8 cellular contexts compared by ENCODE assay signal in genomic region chr7:47576031-47576908, GRCh38. TPM values are rescaled to one million over a fixed set of nuclear protein-coding genes. Genes with fewer than 3 reads are reported as not detected.
A peak's percentile ranks its signal among the peaks of the same experiment; 100 is the strongest.
DNase-seq lines count a peak whose midpoint lies in the region; ATAC-seq and TF ChIP-seq lines count a peak whose summit lies in the region.

No MANE protein-coding gene starts in this region.

- intact Hi-C loops in PC-9 (cut with micrococcal nuclease; ENCODE audit: unreplicated experiment), result loop anchor here (1.0 to 10.0 kb wide), 17 partner anchors 25 to 511 kb away; partner anchors contain the start of gene UPP1

- peak; percentile 22 for DNase-seq in GM12865 (ENCODE audit: low read depth)
- DNase-seq in PC-9, result peak; percentile 98 to 100
- peak; percentile 65 for DNase-seq in fibroblast of the conjunctiva (ENCODE audit: low read depth)
- no peak for DNase-seq in activated effector memory CD4-positive, alpha-beta T cell treated with anti-CD3 and anti-CD28 coated beads, Interleukin-2, amount 50 U/mL, for 16 hours
- no peak for DNase-seq in globus pallidus (ENCODE audit: low spot score)
- DNase-seq in NCI-H524 treated with DMSO at 0.1 percent for 48 hours (lab: John Stamatoyannopoulos, UW), result no peak

- H3K4me1 ChIP-seq in PC-9 (replicated peaks; ENCODE audit: insufficient read depth), result peaks cover 84% of the 10 kb centered on the region
- peaks cover 40% of the 10 kb centered on the region for H3K4me1 ChIP-seq in rectal smooth muscle tissue (ENCODE audit: control insufficient read depth, insufficient read depth, low read length)

- peaks cover 92% of the 10 kb centered on the region for H3K79me2 ChIP-seq in PC-9 (ENCODE audit: low read depth)

- H3F3A ChIP-seq in PC-9 (ENCODE audit: insufficient read depth, low read depth), result peaks cover 73% of the 10 kb centered on the region

- TF ChIP-seq CTCF in GM12865 (IDR thresholded peaks at IDR 0.05; ENCODE audit: insufficient read depth, low read depth, low read length, missing control alignments), result no peak
- TF ChIP-seq CTCF in PC-9 (conservative IDR thresholded peaks at IDR 0.05), result peak; percentile 9; the same call in 1 of the 2 replicates

- H4K20me1 ChIP-seq in PC-9 (ENCODE audit: insufficient read depth), result no peaks in the 10 kb centered on the region

- H3K4me3 ChIP-seq in GM12865 (ENCODE audit: low read depth, low read length) (no peak overlapping the region), PC-9 (peak overlapping the region; percentile 36; the same call in 1 of the 2 replicates), rectal smooth muscle tissue (ENCODE audit: low read length) (peak overlapping the region; percentile 44)

- H3K9me2 ChIP-seq in PC-9 (ENCODE audit: insufficient read depth), result no peaks in the 10 kb centered on the region

- H3K36me3 ChIP-seq in PC-9 (ENCODE audit: low read depth) (peaks cover 44% of the 10 kb centered on the region), rectal smooth muscle tissue (ENCODE audit: control insufficient read depth, insufficient read depth, low read length) (no peaks in the 10 kb centered on the region)

- POLR2A ChIA-PET in PC-9 (lab: Charles Lee; ENCODE audit: unreplicated experiment), result interaction anchor here (0.5 to 1.0 kb wide), 3 partner anchors 187 to 519 kb away, joined by 3 to 13 read pairs (median 6); no protein-coding TSS in a partner anchor

- H3K27ac ChIP-seq in PC-9, result peak overlapping the region; percentile 87
- H3K27ac ChIP-seq in rectal smooth muscle tissue (ENCODE audit: low read depth, low read length), result peak overlapping the region; percentile 85

- BruUV-seq in PC-9 (replicated peaks; lab: Mats Ljungman, UMichigan), result no TSS peak

- no peak overlapping the region for H3K9ac ChIP-seq in rectal smooth muscle tissue (ENCODE audit: low read length)

- H3K4me2 ChIP-seq in PC-9, result peak overlapping the region; percentile 86

- no peaks in the 10 kb centered on the region for H3K9me3 ChIP-seq in PC-9 (ENCODE audit: insufficient read depth, low read depth)

- ATAC-seq in GM19035 (IDR thresholded peaks at IDR 0.05; ENCODE audit: unreplicated experiment), result no peak

- CTCF ChIA-PET in PC-9 (lab: Charles Lee), result interaction anchor here (0.5 to 1.0 kb wide), 3 partner anchors 29 to 182 kb away, joined by 3 to 4 read pairs (median 4); no protein-coding TSS in a partner anchor

- H2AFZ ChIP-seq in PC-9, result no peak overlapping the region

- H3K27me3 ChIP-seq in PC-9 (ENCODE audit: insufficient read depth, low read depth) (no peaks in the 10 kb centered on the region), rectal smooth muscle tissue (ENCODE audit: control insufficient read depth, insufficient read depth, low read length) (no peaks in the 10 kb centered on the region)

RNA-seq across cellular contexts. Expression of gene TNS3, which starts 5.6 kb away (rescaled TPM):
- total RNA-seq in PC-9 (2021), result 111 and 143 TPM in 2 replicates

Comparison
In these comparisons a context has a peak if more than half of its experiments do, and no peak if none do; other contexts are left out.
1. DNase-seq: peak in GM12865 (single experiment), PC-9 (2 of 2) and fibroblast of the conjunctiva (single experiment); none in activated effector memory CD4-positive, alpha-beta T cell treated with anti-CD3 and anti-CD28 coated beads, Interleukin-2, amount 50 U/mL, for 16 hours (single experiment), globus pallidus (single experiment) and NCI-H524 treated with DMSO at 0.1 percent for 48 hours (single experiment).